9 cellular contexts compared by ENCODE assay signal in genomic region chr14:68683326-68683725, GRCh38.
DNase-seq lines count a peak whose midpoint lies in the region; ATAC-seq and TF ChIP-seq lines count a peak whose summit lies in the region.
"Had no signal": no experiment of that assay in that cellular context is flagged by ENCODE, and none has a peak within 500 bp of the region (broad histone marks: within the 10 kb centered on the region; RNA-seq: fewer than 3 reads in every experiment).

No MANE protein-coding gene starts in this region.

- H3K9ac ChIP-seq in HUES6 (ENCODE audit: low read length), result peak overlapping the region; percentile 10

- peak overlapping the region; percentile 89 for H3K27ac Mint-ChIP-seq in activated CD8-positive, alpha-beta T cell treated with anti-CD3 and anti-CD28 coated beads for 36 hours
- peak overlapping the region; percentile 99 for H3K27ac Mint-ChIP-seq in stimulated activated memory B cell treated with anti-CD40 and anti-IgM and Interleukin-4, amounts not matched to agents 10 μg/mL and 1 μg/mL and 100 μg/mL, for 72 hours

- no peaks in the 10 kb centered on the region for H3K27me3 ChIP-seq in HUES6 (ENCODE audit: control insufficient read depth, insufficient read depth, low read length)
- H3K27me3 ChIP-seq in right atrium auricular region, result no peaks in the 10 kb centered on the region

- no peak for ATAC-seq in activated CD8-positive, alpha-beta T cell treated with anti-CD3 and anti-CD28 coated beads for 36 hours
- ATAC-seq in stimulated activated memory B cell treated with anti-CD40 and anti-IgM and Interleukin-4, amounts not matched to agents 10 μg/mL and 1 μg/mL and 100 μg/mL, for 72 hours, result no peak
- ATAC-seq in HG02970 (IDR thresholded peaks at IDR 0.05; ENCODE audit: low FRiP score, unreplicated experiment), result no peak
- no peak for ATAC-seq in GM21447 (IDR thresholded peaks at IDR 0.05; ENCODE audit: unreplicated experiment)
- ATAC-seq: Panc1 had no signal

- TF ChIP-seq CTCF in activated CD8-positive, alpha-beta T cell treated with anti-CD3 and anti-CD28 coated beads for 36 hours (IDR thresholded peaks at IDR 0.05), result no peak
- TF ChIP-seq CTCF in right atrium auricular region (IDR thresholded peaks at IDR 0.05), result no peak

- H3K36me3 ChIP-seq in HUES6 (ENCODE audit: control insufficient read depth, insufficient read depth, low read length), result no peaks in the 10 kb centered on the region
- H3K36me3 ChIP-seq in right atrium auricular region, result no peaks in the 10 kb centered on the region

- H3K4me1 ChIP-seq in HUES6 (ENCODE audit: control insufficient read depth, insufficient read depth, low read length) (peaks cover 27% of the 10 kb centered on the region), right atrium auricular region (peaks cover 0 to 44% of the 10 kb centered on the region in 2 donors)

- H3K9me3 Mint-ChIP-seq in activated CD8-positive, alpha-beta T cell treated with anti-CD3 and anti-CD28 coated beads for 36 hours, result no peaks in the 10 kb centered on the region
- no peaks in the 10 kb centered on the region for H3K9me3 Mint-ChIP-seq in stimulated activated memory B cell treated with anti-CD40 and anti-IgM and Interleukin-4, amounts not matched to agents 10 μg/mL and 1 μg/mL and 100 μg/mL, for 72 hours

- H3K27me3 Mint-ChIP-seq in activated CD8-positive, alpha-beta T cell treated with anti-CD3 and anti-CD28 coated beads for 36 hours, result no peaks in the 10 kb centered on the region
- no peaks in the 10 kb centered on the region for H3K27me3 Mint-ChIP-seq in stimulated activated memory B cell treated with anti-CD40 and anti-IgM and Interleukin-4, amounts not matched to agents 10 μg/mL and 1 μg/mL and 100 μg/mL, for 72 hours

- POLR2A ChIA-PET in activated CD8-positive, alpha-beta T cell treated with anti-CD3 and anti-CD28 coated beads for 36 hours (lab: Charles Lee), result interaction anchor here (0.7 to 1.8 kb wide), 10 partner anchors 11 to 135 kb away, joined by 3 to 6 read pairs (median 4); no protein-coding TSS in a partner anchor

- H3K9me3 ChIP-seq in HUES6 (ENCODE audit: control insufficient read depth, insufficient read depth, low read depth, low read length) (peaks cover 6% of the 10 kb centered on the region), right atrium auricular region (no peaks in the 10 kb centered on the region)

- H3K4me3 ChIP-seq in HUES6 (ENCODE audit: low read depth, low read length), result no peak overlapping the region
- no peak overlapping the region for H3K4me3 ChIP-seq in right atrium auricular region

- intact Hi-C loops in activated CD8-positive, alpha-beta T cell treated with anti-CD3 and anti-CD28 coated beads for 36 hours (cut with micrococcal nuclease), result loop anchor here (5.0 kb wide), 1 partner anchor 109 kb away; the partner anchor contains the start of gene ZFP36L1

- H3K4me1 Mint-ChIP-seq in activated CD8-positive, alpha-beta T cell treated with anti-CD3 and anti-CD28 coated beads for 36 hours (ENCODE audit: low read depth), result peaks cover 57% of the 10 kb centered on the region
- H3K4me1 Mint-ChIP-seq in stimulated activated memory B cell treated with anti-CD40 and anti-IgM and Interleukin-4, amounts not matched to agents 10 μg/mL and 1 μg/mL and 100 μg/mL, for 72 hours, result peaks cover 91% of the 10 kb centered on the region

- CTCF ChIA-PET in activated CD8-positive, alpha-beta T cell treated with anti-CD3 and anti-CD28 coated beads for 36 hours (lab: Charles Lee), result interaction anchor here (1.0 to 4.6 kb wide), 4 partner anchors 19 to 106 kb away, joined by 3 to 38 read pairs (median 4); no protein-coding TSS in a partner anchor

- H3K27ac ChIP-seq in HUES6 (ENCODE audit: low read depth, low read length) (no peak overlapping the region), right atrium auricular region (peak overlapping the region; percentile 65 to 79)

- no peak for DNase-seq in activated CD8-positive, alpha-beta T cell treated with anti-CD3 and anti-CD28 coated beads for 36 hours
- no peak for DNase-seq in right atrium auricular region (ENCODE audit: low spot score)
- no peak for DNase-seq in effector CD8-positive, alpha-beta T cell (lab: John Stamatoyannopoulos, UW)
- DNase-seq in NK-92 treated with Interleukin-12 subunit alpha and Interleukin-12 subunit beta, amount 100 ng/mL, for 24 hours (lab: John Stamatoyannopoulos, UW), result no peak

- no peak overlapping the region for H3K4me3 Mint-ChIP-seq in activated CD8-positive, alpha-beta T cell treated with anti-CD3 and anti-CD28 coated beads for 36 hours
- H3K4me3 Mint-ChIP-seq in stimulated activated memory B cell treated with anti-CD40 and anti-IgM and Interleukin-4, amounts not matched to agents 10 μg/mL and 1 μg/mL and 100 μg/mL, for 72 hours, result peak overlapping the region; percentile 76

- H3K36me3 Mint-ChIP-seq in activated CD8-positive, alpha-beta T cell treated with anti-CD3 and anti-CD28 coated beads for 36 hours (ENCODE audit: low read depth), result no peaks in the 10 kb centered on the region
- peaks cover 33% of the 10 kb centered on the region for H3K36me3 Mint-ChIP-seq in stimulated activated memory B cell treated with anti-CD40 and anti-IgM and Interleukin-4, amounts not matched to agents 10 μg/mL and 1 μg/mL and 100 μg/mL, for 72 hours
